ENCODE assay signal across 23 cellular contexts in the genomic region with DNA sequence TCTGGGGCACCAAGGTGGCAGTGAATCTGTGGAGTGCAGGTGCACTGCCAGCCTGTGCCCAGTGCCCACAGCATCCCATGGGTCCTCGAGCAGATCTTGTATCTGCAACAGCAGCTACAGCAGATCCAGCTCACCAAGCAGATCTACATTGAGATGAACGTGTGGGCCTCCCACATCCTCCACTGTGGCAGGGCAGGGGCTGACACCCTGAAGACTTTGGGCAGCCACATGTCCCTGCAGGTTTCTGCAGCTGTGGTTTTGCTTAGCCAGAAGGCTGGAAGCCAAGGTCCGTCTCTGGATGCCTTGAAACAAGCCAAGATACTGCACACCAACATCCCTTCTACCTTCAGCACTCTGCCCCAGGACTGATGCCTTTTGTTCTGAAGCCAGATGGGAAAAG.
"Had no signal": no experiment of that assay in that cellular context is flagged by ENCODE, and none has a peak within 500 bp of the region (broad histone marks: within the 10 kb centered on the region; RNA-seq: fewer than 3 reads in every experiment).

No MANE protein-coding gene starts in this region.

- H3K79me2 ChIP-seq: parathyroid adenoma had no signal

- H3K36me3 Mint-ChIP-seq: mesothelial cell of epicardium; naive B cell; natural killer cell treated with Interleukin-12 subunit alpha and Interleukin-12 subunit beta and Interleukin-15 and Interleukin-18, amount 100 ng/mL, for 72 hours had no signal

- H3K9me3 Mint-ChIP-seq: effector memory CD8-positive, alpha-beta T cell; natural killer cell treated with Interleukin-12 subunit alpha and Interleukin-12 subunit beta and Interleukin-15 and Interleukin-18, amount 100 ng/mL, for 72 hours; stimulated activated effector memory CD8-positive, alpha-beta T cell treated with anti-CD3 and anti-CD28 coated beads, Interleukin-12 subunit alpha, Interleukin-12 subunit beta, amount 100 ng/mL, for 72 hours had no signal

- H3K27ac ChIP-seq: parathyroid adenoma, right atrium auricular region, thyroid gland had no signal

- DNase-seq: cortex of kidney; effector memory CD8-positive, alpha-beta T cell; erythroblast; mesenchymal stem cell; mucosa of descending colon; naive B cell; sigmoid colon; stimulated activated CD4-positive, alpha-beta T cell treated with anti-CD3 and anti-CD28 coated beads, Interleukin-2, amount 100 ng/mL, for 24 hours; stimulated activated CD4-positive, alpha-beta T cell treated with anti-CD3 and anti-CD28 coated beads, Interleukin-4, amount 100 ng/mL, for 24 hours; stimulated activated naive CD4-positive, alpha-beta T cell treated with Interleukin-2 at 50 U/mL for 16 hours; stomach; thyroid gland; trophoblast cell had no signal

- H3K27ac Mint-ChIP-seq: effector memory CD8-positive, alpha-beta T cell; mesothelial cell of epicardium; naive B cell; natural killer cell treated with Interleukin-12 subunit alpha and Interleukin-12 subunit beta and Interleukin-15 and Interleukin-18, amount 100 ng/mL, for 72 hours; progenitor cell of endocrine pancreas; stimulated activated effector memory CD8-positive, alpha-beta T cell treated with anti-CD3 and anti-CD28 coated beads, Interleukin-12 subunit alpha, Interleukin-12 subunit beta, amount 100 ng/mL, for 72 hours had no signal

- H3K4me3 ChIP-seq: mucosa of descending colon, right atrium auricular region, sigmoid colon, stomach, thyroid gland had no signal

- H3K36me3 ChIP-seq: right atrium auricular region, sigmoid colon, stomach, thyroid gland had no signal

- H3K4me1 ChIP-seq: parathyroid adenoma, right atrium auricular region, thyroid gland had no signal

- H3K9ac ChIP-seq: parathyroid adenoma had no signal

- FAIRE-seq: endometrium, frontal cortex, keratinocyte had no signal

- ATAC-seq: effector memory CD8-positive, alpha-beta T cell; mucosa of descending colon; stimulated activated effector memory CD8-positive, alpha-beta T cell treated with anti-CD3 and anti-CD28 coated beads, Interleukin-12 subunit alpha, Interleukin-12 subunit beta, amount 100 ng/mL, for 72 hours had no signal

- H3K4me3 Mint-ChIP-seq: effector memory CD8-positive, alpha-beta T cell; mesothelial cell of epicardium; naive B cell; natural killer cell treated with Interleukin-12 subunit alpha and Interleukin-12 subunit beta and Interleukin-15 and Interleukin-18, amount 100 ng/mL, for 72 hours; neural crest cell; stimulated activated effector memory CD8-positive, alpha-beta T cell treated with anti-CD3 and anti-CD28 coated beads, Interleukin-12 subunit alpha, Interleukin-12 subunit beta, amount 100 ng/mL, for 72 hours had no signal

- H3K4me1 Mint-ChIP-seq: mesothelial cell of epicardium; naive B cell; neural crest cell; stimulated activated effector memory CD8-positive, alpha-beta T cell treated with anti-CD3 and anti-CD28 coated beads, Interleukin-12 subunit alpha, Interleukin-12 subunit beta, amount 100 ng/mL, for 72 hours had no signal

- H3K27me3 ChIP-seq: right atrium auricular region, sigmoid colon, stomach, thyroid gland had no signal

- H3K9me3 ChIP-seq: mucosa of descending colon, right atrium auricular region, sigmoid colon, stomach, thyroid gland had no signal

- H3K27me3 Mint-ChIP-seq: effector memory CD8-positive, alpha-beta T cell had no signal

- H2AFZ ChIP-seq: parathyroid adenoma had no signal
